ENCODE assay signal across 19 cellular contexts in the genomic region with DNA sequence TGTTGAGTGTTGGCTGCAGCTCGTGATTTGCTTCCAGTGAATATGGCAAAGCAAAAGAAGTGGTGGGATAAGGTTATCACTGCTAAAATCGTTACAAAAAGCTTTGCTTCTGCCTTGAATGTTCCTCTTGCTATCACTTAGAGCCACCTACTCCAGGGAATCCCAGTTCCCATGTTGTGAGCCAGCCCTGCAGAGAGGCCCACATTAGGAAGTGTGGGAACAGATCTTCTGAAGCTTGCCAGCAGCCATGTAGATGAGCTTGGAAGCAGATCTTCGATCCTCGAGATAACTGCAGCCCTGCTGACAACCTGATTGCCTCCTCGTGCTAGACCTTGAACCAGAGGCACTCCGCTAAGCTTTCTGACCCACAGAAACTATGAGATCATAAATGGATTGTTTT.
DNase-seq lines count a peak whose midpoint lies in the region; ATAC-seq, FAIRE-seq and TF ChIP-seq lines count a peak whose summit lies in the region.
"Had no signal": no experiment of that assay in that cellular context is flagged by ENCODE, and none has a peak within 500 bp of the region (broad histone marks: within the 10 kb centered on the region; RNA-seq: fewer than 3 reads in every experiment).

No MANE protein-coding gene starts in this region.

- no peak overlapping the region for H3K27ac ChIP-seq in mesendoderm (ENCODE audit: low read depth, low read length)
- H3K27ac ChIP-seq: BLaER1 had no signal

- no peak overlapping the region for H3K4me2 ChIP-seq in mesendoderm (ENCODE audit: low read length)
- H3K4me2 ChIP-seq: BLaER1 had no signal

- no peaks in the 10 kb centered on the region for H3K79me2 ChIP-seq in mesendoderm (ENCODE audit: control insufficient read depth, insufficient read depth, low read length)

- H3K4me1 Mint-ChIP-seq in T-helper 17 cell = peaks cover 7% of the 10 kb centered on the region
- H3K4me1 Mint-ChIP-seq in activated T-helper 2 cell treated with anti-CD3 and anti-CD28 coated beads, Interferon-gamma antibody, Interleukin-2, Interleukin-4, amounts not matched to agents 10 μg/mL and 5 μg/mL and 100 μg/mL, durations not matched to agents 14 hours and 24 hours and 36 hours (ENCODE audit: low read depth) = peaks cover 4% of the 10 kb centered on the region
- H3K4me1 Mint-ChIP-seq: CD4-positive, alpha-beta memory T cell had no signal

- H3K18ac ChIP-seq in mesendoderm (ENCODE audit: low read length) = no peak overlapping the region

- no peaks in the 10 kb centered on the region for H3K9me3 ChIP-seq in T-helper 17 cell (ENCODE audit: control insufficient read depth, low read length, poor library complexity, severe bottlenecking)
- H3K9me3 ChIP-seq: BLaER1 had no signal

- no peak overlapping the region for H4K5ac ChIP-seq in mesendoderm (ENCODE audit: low read length)

- H4K8ac ChIP-seq in mesendoderm (ENCODE audit: low read depth, low read length) = no peak overlapping the region

- no peaks in the 10 kb centered on the region for H3K79me1 ChIP-seq in mesendoderm (ENCODE audit: low read length)

- H2BK5ac ChIP-seq in mesendoderm (ENCODE audit: low read length) = no peak overlapping the region

- DNase-seq in GM12891 (ENCODE audit: insufficient read length, low spot score) (no peak), T-helper 17 cell (no peak), mesendoderm (peak; percentile 48), SKM-1 (lab: John Stamatoyannopoulos, UW; ENCODE audit: unreplicated experiment) (no peak), SIG-M5 treated with dmso at 0.1 percent for 504 hours (lab: John Stamatoyannopoulos, UW; ENCODE audit: unreplicated experiment) (no peak)
- DNase-seq in activated T-helper 2 cell treated with anti-CD3 and anti-CD28 coated beads, Interferon-gamma antibody, Interleukin-2, Interleukin-4, amounts not matched to agents 10 μg/mL and 5 μg/mL and 100 μg/mL, durations not matched to agents 14 hours and 24 hours and 36 hours (ENCODE audit: low spot score) = no peak
- DNase-seq in effector CD4-positive, alpha-beta T cell = no peak
- DNase-seq: ACHN; CD4-positive, alpha-beta memory T cell; DMS79 treated with DMSO at 0.1 percent for 48 hours; GF-D8; HCEC 1CT; IMR-90 had no signal

- no peak for TF ChIP-seq POLR2A in GM12891 (IDR thresholded peaks at IDR 0.05; ENCODE audit: low read depth, low read length)

- H3K4me3 ChIP-seq in mesendoderm (ENCODE audit: low read length) = no peak overlapping the region
- H3K4me3 ChIP-seq: BLaER1, K562 had no signal

- H3K27ac Mint-ChIP-seq in T-helper 17 cell = peak overlapping the region; percentile 71
- H3K27ac Mint-ChIP-seq in activated T-helper 2 cell treated with anti-CD3 and anti-CD28 coated beads, Interferon-gamma antibody, Interleukin-2, Interleukin-4, amounts not matched to agents 10 μg/mL and 5 μg/mL and 100 μg/mL, durations not matched to agents 14 hours and 24 hours and 36 hours = no peak overlapping the region
- H3K27ac Mint-ChIP-seq: CD14-positive monocyte had no signal

- no peak overlapping the region for H3K9ac ChIP-seq in mesendoderm (ENCODE audit: low read length)
- H3K9ac ChIP-seq: BLaER1 had no signal

- H2BK120ac ChIP-seq in mesendoderm (ENCODE audit: low read depth, low read length) = no peak overlapping the region

- no peak overlapping the region for H3K4me3 Mint-ChIP-seq in T-helper 17 cell
- no peak overlapping the region for H3K4me3 Mint-ChIP-seq in activated T-helper 2 cell treated with anti-CD3 and anti-CD28 coated beads, Interferon-gamma antibody, Interleukin-2, Interleukin-4, amounts not matched to agents 10 μg/mL and 5 μg/mL and 100 μg/mL, durations not matched to agents 14 hours and 24 hours and 36 hours (ENCODE audit: low read depth)
- H3K4me3 Mint-ChIP-seq: CD4-positive, alpha-beta memory T cell had no signal

- H3K9me3 Mint-ChIP-seq in activated T-helper 2 cell treated with anti-CD3 and anti-CD28 coated beads, Interferon-gamma antibody, Interleukin-2, Interleukin-4, amounts not matched to agents 10 μg/mL and 5 μg/mL and 100 μg/mL, durations not matched to agents 14 hours and 24 hours and 36 hours = no peaks in the 10 kb centered on the region
- H3K9me3 Mint-ChIP-seq: CD14-positive monocyte; CD4-positive, alpha-beta memory T cell had no signal

- FAIRE-seq in GM12891 (lab: Jason Lieb, UNC) = peak; percentile 16
- FAIRE-seq: A204.1, H1, HTR-8/SVneo, K562 had no signal

- intact Hi-C loops in activated T-helper 2 cell treated with anti-CD3 and anti-CD28 coated beads, Interferon-gamma antibody, Interleukin-2, Interleukin-4, amounts not matched to agents 10 μg/mL and 5 μg/mL and 100 μg/mL, durations not matched to agents 14 hours and 24 hours and 36 hours (cut with micrococcal nuclease) = no loop called here

- no peak overlapping the region for H2BK15ac ChIP-seq in mesendoderm (replicated peaks; ENCODE audit: low read depth)

- no peak overlapping the region for H2AK5ac ChIP-seq in mesendoderm (ENCODE audit: low read length)

- no peaks in the 10 kb centered on the region for H3K27me3 ChIP-seq in mesendoderm (ENCODE audit: insufficient read depth, low read length, poor library complexity)
- H3K27me3 ChIP-seq: BLaER1 had no signal

- peaks cover 1% of the 10 kb centered on the region for H3K36me3 ChIP-seq in mesendoderm (ENCODE audit: control insufficient read depth, insufficient read depth, low read length)

- no peak overlapping the region for H3K56ac ChIP-seq in mesendoderm (ENCODE audit: low read length)

- ATAC-seq in T-helper 17 cell = no peak
- ATAC-seq: K562 had no signal

- peaks cover 9% of the 10 kb centered on the region for H3K36me3 Mint-ChIP-seq in T-helper 17 cell (ENCODE audit: low read depth)
- peaks cover 45% of the 10 kb centered on the region for H3K36me3 Mint-ChIP-seq in activated T-helper 2 cell treated with anti-CD3 and anti-CD28 coated beads, Interferon-gamma antibody, Interleukin-2, Interleukin-4, amounts not matched to agents 10 μg/mL and 5 μg/mL and 100 μg/mL, durations not matched to agents 14 hours and 24 hours and 36 hours (ENCODE audit: low read depth)

- H3K4ac ChIP-seq in mesendoderm (ENCODE audit: low read depth, low read length) = no peak overlapping the region

- H3K27me3 Mint-ChIP-seq in T-helper 17 cell = no peaks in the 10 kb centered on the region
- no peaks in the 10 kb centered on the region for H3K27me3 Mint-ChIP-seq in activated T-helper 2 cell treated with anti-CD3 and anti-CD28 coated beads, Interferon-gamma antibody, Interleukin-2, Interleukin-4, amounts not matched to agents 10 μg/mL and 5 μg/mL and 100 μg/mL, durations not matched to agents 14 hours and 24 hours and 36 hours (ENCODE audit: low read depth)
- H3K27me3 Mint-ChIP-seq: CD4-positive, alpha-beta memory T cell had no signal

- H3K23ac ChIP-seq in mesendoderm (ENCODE audit: low read length) = no peak overlapping the region

- no peaks in the 10 kb centered on the region for H3K4me1 ChIP-seq in mesendoderm (ENCODE audit: control insufficient read depth, low read depth, low read length)
- H3K4me1 ChIP-seq: BLaER1 had no signal

- WGBS in mesendoderm (ENCODE audit: extremely low coverage, insufficient coverage, low lambda C conversion rate) = no CpG with 5 or more reads among the region's 6 CpGs

TF ChIP-seq in GM12891, 5 proteins besides CTCF, POLR2A, EP300 and RAD21:
- TF ChIP-seq POLR2AphosphoS5 (IDR thresholded peaks at IDR 0.05; ENCODE audit: low read depth, low read length) (no peak), TAF1 (IDR thresholded peaks at IDR 0.05; ENCODE audit: low read depth, low read length) (no peak), PAX5 (IDR thresholded peaks at IDR 0.05; ENCODE audit: insufficient read depth, low read length, severe bottlenecking) (no peak), SPI1 (IDR thresholded peaks at IDR 0.05; ENCODE audit: low read depth, low read length) (no peak), POU2F2 (IDR thresholded peaks at IDR 0.05; ENCODE audit: low read depth, low read length) (no peak)
TF ChIP-seq in GM12891: peak in this region for 0.
